Comparison of ENCODE assay signal across 1 cellular context in genomic region chr16:58336332-58337089, GRCh38.
TF ChIP-seq lines count a peak whose summit lies in the region.

No MANE protein-coding gene starts in this region.

TF ChIP-seq in SK-N-SH, 30 proteins besides CTCF, POLR2A, EP300 and RAD21:
- TF ChIP-seq SMC3 (IDR thresholded peaks at IDR 0.05; ENCODE audit: low read depth, low read length) (peak; percentile 93), MXI1 (IDR thresholded peaks at IDR 0.05; ENCODE audit: low read depth, low read length) (peak; percentile 51), USF2 (IDR thresholded peaks at IDR 0.05; ENCODE audit: borderline replicate concordance, low read depth, low read length) (no peak)
